8 cellular contexts compared by ENCODE assay signal in genomic region chr9:16869961-16870605, GRCh38. TPM values are rescaled to one million over a fixed set of nuclear protein-coding genes. Genes with fewer than 3 reads are reported as not detected.
A peak's percentile ranks its signal among the peaks of the same experiment; 100 is the strongest.
DNase-seq lines count a peak whose midpoint lies in the region; ATAC-seq and TF ChIP-seq lines count a peak whose summit lies in the region.

No MANE protein-coding gene starts in this region.

- H3K4me1 ChIP-seq in PC-3 (ENCODE audit: insufficient read depth, low read length) (peaks cover 47% of the 10 kb centered on the region), ovary (ENCODE audit: insufficient read depth) (peaks cover 1% of the 10 kb centered on the region)

- H3K4me3 ChIP-seq in PC-3 (ENCODE audit: low read length) (peak overlapping the region; percentile 89), ovary (peak overlapping the region; percentile 88)

- DNase-seq in D341Med (ENCODE audit: low spot score) (peak; percentile 46), PC-3 (peak; percentile 23), Right ventricle myocardium superior (no peak), ovary (peak; percentile 38 to 66 (median 59)), RWPE1 (ENCODE audit: low spot score) (no peak), NCI-H1930 (lab: John Stamatoyannopoulos, UW) (no peak), NCI-H1436 (lab: John Stamatoyannopoulos, UW) (no peak)

- peak overlapping the region; percentile 82 for H3K9ac ChIP-seq in PC-3 (ENCODE audit: low read length)

- no TSS peak for BruUV-seq in PC-3 (replicated peaks; lab: Mats Ljungman, UMichigan)

- 0 to 1% (median 1%) methylated on average over 42 to 57 of the region's 57 CpGs for WGBS in ovary, 3 donors

- peak overlapping the region; percentile 90 for H2AFZ ChIP-seq in PC-3 (ENCODE audit: low read length)

- H3K9me3 ChIP-seq in PC-3 (ENCODE audit: low read length): no peaks in the 10 kb centered on the region
- no peaks in the 10 kb centered on the region for H3K9me3 ChIP-seq in ovary

- H3K4me2 ChIP-seq in PC-3 (ENCODE audit: low read length): peak overlapping the region; percentile 89

- no peaks in the 10 kb centered on the region for H3F3A ChIP-seq in PC-3 (ENCODE audit: low read length, unreplicated experiment)

- H4K20me1 ChIP-seq in PC-3 (ENCODE audit: low read length): no peaks in the 10 kb centered on the region

- peak; percentile 19 for ATAC-seq in PC-3
- peak; percentile 40 for ATAC-seq in Right ventricle myocardium superior (ENCODE audit: poor library complexity)
- ATAC-seq in HG03565 (IDR thresholded peaks at IDR 0.05; ENCODE audit: unreplicated experiment): no peak

- POLR2A ChIA-PET in PC-3 (lab: Charles Lee; ENCODE audit: unreplicated experiment) (no interaction called here), RWPE1 (lab: Yijun Ruan, JAX; ENCODE audit: low non-redundant PET) (no interaction called here)

- CTCF ChIA-PET in PC-3 (lab: Charles Lee) (no interaction called here), RWPE1 (lab: Yijun Ruan, JAX) (interaction anchor here (0.6 kb wide), 1 partner anchor 28 kb away, joined by 3 read pairs; no protein-coding TSS in a partner anchor)

- TF ChIP-seq POLR2A in ovary (IDR thresholded peaks at IDR 0.05): no peak

- H3K27me3 ChIP-seq in PC-3 (ENCODE audit: low read length) (no peaks in the 10 kb centered on the region), ovary (no peaks in the 10 kb centered on the region)

- peaks cover 48% of the 10 kb centered on the region for H3K79me2 ChIP-seq in PC-3 (ENCODE audit: low read length)

- H3K36me3 ChIP-seq in PC-3 (ENCODE audit: low read depth, low read length) (no peaks in the 10 kb centered on the region), ovary (no peaks in the 10 kb centered on the region)

- no peak for TF ChIP-seq EP300 in ovary (IDR thresholded peaks at IDR 0.05)

- intact Hi-C loops in PC-3 (cut with micrococcal nuclease) (loop anchor here (2.0 to 10.0 kb wide), 6 partner anchors 45 to 243 kb away; no protein-coding TSS in a partner anchor), Right ventricle myocardium superior (cut with DNase I) (no loop called here), ovary (cut with DNase I) (loop anchor here (2.0 to 10.0 kb wide), 5 partner anchors 143 to 675 kb away; no protein-coding TSS in a partner anchor)

- no peaks in the 10 kb centered on the region for H3K9me2 ChIP-seq in PC-3 (replicated peaks; ENCODE audit: low read length)

- H3K27ac ChIP-seq in PC-3 (ENCODE audit: low read length) (peak overlapping the region; percentile 64), ovary (peak overlapping the region; percentile 93), RWPE1 (no peak overlapping the region)

- TF ChIP-seq CTCF in PC-3 (conservative IDR thresholded peaks at IDR 0.05; ENCODE audit: low read depth, low read length) (no peak), ovary (IDR thresholded peaks at IDR 0.05) (peak in 2 of 3 donors; percentile 9 to 12), RWPE1 (conservative IDR thresholded peaks at IDR 0.05; ENCODE audit: low read depth) (no peak)

RNA-seq across cellular contexts. Expression of gene BNC2, which starts 0.4 kb away (rescaled TPM):
- total RNA-seq in PC-3 (2014; rRNA removed) (11.7 TPM in 2 replicates), Right ventricle myocardium superior (3.9 TPM), ovary (100 to 1,000 TPM in 5 of 7 donors, 10 to 100 TPM in 2; 47.9 to 232 (median 201) TPM)
- polyA plus RNA-seq in ovary: 10 to 100 TPM; 17.2 to 36.1 TPM

Comparison
In these comparisons a context has a peak if more than half of its experiments do, and no peak if none do; other contexts are left out.
1. DNase-seq: peak in D341Med (single experiment), PC-3 (single experiment) and ovary (5 of 5); none in Right ventricle myocardium superior (single experiment), RWPE1 (single experiment), NCI-H1930 (0 of 2) and NCI-H1436 (single experiment).
2. CTCF ChIP-seq: peak in ovary (2 of 3); none in PC-3 (single experiment) and RWPE1 (single experiment).